Comparison of ENCODE assay signal across 1 cellular context in the genomic region with DNA sequence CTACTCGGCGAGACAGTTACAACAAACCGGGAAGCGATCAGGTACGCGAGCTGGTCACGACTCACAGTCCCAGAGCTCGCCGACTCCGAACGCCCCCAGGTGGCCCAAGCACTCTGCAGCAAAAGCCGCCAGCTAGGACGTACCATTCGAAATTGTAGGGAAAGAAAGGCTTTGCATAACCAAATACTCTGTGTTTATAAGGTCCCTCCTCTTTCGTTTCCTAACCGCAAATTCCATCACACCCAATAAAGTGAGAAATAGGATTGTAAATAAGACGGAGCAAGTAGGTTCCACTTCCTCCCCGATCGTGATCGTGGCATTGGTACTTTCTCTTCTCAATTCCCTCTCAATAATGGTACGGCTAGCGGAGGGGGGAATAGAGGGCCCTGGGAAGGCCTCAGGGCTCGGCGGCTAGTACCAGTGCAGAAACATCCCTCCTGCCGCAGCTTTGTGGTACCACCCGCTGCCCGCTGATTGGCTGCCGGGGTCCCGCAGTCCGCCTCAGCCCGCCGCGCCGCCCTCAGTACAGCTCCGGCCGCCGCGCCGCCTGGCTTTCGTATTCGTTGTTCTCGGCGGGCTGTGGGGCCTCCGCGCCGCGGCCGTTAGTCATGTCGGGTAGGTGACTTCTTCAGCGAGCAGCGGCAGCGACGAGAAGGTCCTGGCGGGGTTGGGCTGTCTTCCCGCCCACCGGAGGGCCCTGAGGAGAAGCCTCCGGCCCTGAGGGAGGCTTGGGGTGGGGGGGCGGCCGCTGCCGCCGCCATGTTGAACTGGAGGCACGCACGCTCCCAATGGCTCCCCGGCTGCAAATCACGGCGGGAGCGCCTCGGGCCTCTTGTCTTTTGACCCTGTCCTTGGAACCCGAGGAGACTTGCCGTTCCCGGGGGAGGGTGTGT.
TF ChIP-seq lines count a peak whose summit lies in the region.

A gene (plus strand): TSS at position 523 of the 893 bp plus-strand sequence. CDS start 86 bp downstream, at position 609.

TF ChIP-seq in SK-N-SH, 30 proteins besides CTCF, POLR2A, EP300 and RAD21 (continued from another document):
- TF ChIP-seq, protein P1, sequence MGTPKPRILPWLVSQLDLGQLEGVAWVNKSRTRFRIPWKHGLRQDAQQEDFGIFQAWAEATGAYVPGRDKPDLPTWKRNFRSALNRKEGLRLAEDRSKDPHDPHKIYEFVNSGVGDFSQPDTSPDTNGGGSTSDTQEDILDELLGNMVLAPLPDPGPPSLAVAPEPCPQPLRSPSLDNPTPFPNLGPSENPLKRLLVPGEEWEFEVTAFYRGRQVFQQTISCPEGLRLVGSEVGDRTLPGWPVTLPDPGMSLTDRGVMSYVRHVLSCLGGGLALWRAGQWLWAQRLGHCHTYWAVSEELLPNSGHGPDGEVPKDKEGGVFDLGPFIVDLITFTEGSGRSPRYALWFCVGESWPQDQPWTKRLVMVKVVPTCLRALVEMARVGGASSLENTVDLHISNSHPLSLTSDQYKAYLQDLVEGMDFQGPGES (IDR thresholded peaks at IDR 0.05; ENCODE audit: low read depth, low read length): no peak
- TF ChIP-seq JUND (IDR thresholded peaks at IDR 0.05) (no peak), TEAD4 (IDR thresholded peaks at IDR 0.05; ENCODE audit: borderline replicate concordance, insufficient read depth) (no peak), SIN3A (IDR thresholded peaks at IDR 0.05; ENCODE audit: borderline replicate concordance, low read depth, low read length) (no peak), MXI1 (IDR thresholded peaks at IDR 0.05; ENCODE audit: low read depth, low read length) (peak; percentile 74), TAF1 (IDR thresholded peaks at IDR 0.05; ENCODE audit: borderline replicate concordance, low read depth, low read length) (peak; percentile 97), FOXM1 (IDR thresholded peaks at IDR 0.05; ENCODE audit: low read depth) (no peak), YY1 (IDR thresholded peaks at IDR 0.05; ENCODE audit: low read depth) (peak; percentile 94), FOSL2 (IDR thresholded peaks at IDR 0.05; ENCODE audit: borderline replicate concordance, low read depth) (no peak), EZH2phosphoT487 (IDR thresholded peaks at IDR 0.05; ENCODE audit: borderline replicate concordance, low read depth) (no peak), TCF12 (IDR thresholded peaks at IDR 0.05) (no peak), MEF2A (IDR thresholded peaks at IDR 0.05; ENCODE audit: borderline replicate concordance, low read depth) (no peak), NFIC (IDR thresholded peaks at IDR 0.05; ENCODE audit: borderline replicate concordance) (no peak), SMC3 (IDR thresholded peaks at IDR 0.05; ENCODE audit: low read depth, low read length) (peak; percentile 56), GATA2 (CRISPR knock-in tag; IDR thresholded peaks at IDR 0.05) (no peak), POLR2AphosphoS5 (IDR thresholded peaks at IDR 0.05; ENCODE audit: low read depth, low read length) (peak; percentile 99)
- TF ChIP-seq, protein P2, sequence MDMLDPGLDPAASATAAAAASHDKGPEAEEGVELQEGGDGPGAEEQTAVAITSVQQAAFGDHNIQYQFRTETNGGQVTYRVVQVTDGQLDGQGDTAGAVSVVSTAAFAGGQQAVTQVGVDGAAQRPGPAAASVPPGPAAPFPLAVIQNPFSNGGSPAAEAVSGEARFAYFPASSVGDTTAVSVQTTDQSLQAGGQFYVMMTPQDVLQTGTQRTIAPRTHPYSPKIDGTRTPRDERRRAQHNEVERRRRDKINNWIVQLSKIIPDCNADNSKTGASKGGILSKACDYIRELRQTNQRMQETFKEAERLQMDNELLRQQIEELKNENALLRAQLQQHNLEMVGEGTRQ (IDR thresholded peaks at IDR 0.05; ENCODE audit: borderline replicate concordance, low read depth, low read length): no peak
- TF ChIP-seq, protein P3, sequence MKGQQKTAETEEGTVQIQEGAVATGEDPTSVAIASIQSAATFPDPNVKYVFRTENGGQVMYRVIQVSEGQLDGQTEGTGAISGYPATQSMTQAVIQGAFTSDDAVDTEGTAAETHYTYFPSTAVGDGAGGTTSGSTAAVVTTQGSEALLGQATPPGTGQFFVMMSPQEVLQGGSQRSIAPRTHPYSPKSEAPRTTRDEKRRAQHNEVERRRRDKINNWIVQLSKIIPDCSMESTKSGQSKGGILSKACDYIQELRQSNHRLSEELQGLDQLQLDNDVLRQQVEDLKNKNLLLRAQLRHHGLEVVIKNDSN (IDR thresholded peaks at IDR 0.05; ENCODE audit: borderline replicate concordance, low read depth): no peak
- TF ChIP-seq, protein P4, sequence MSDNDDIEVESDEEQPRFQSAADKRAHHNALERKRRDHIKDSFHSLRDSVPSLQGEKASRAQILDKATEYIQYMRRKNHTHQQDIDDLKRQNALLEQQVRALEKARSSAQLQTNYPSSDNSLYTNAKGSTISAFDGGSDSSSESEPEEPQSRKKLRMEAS (IDR thresholded peaks at IDR 0.05; ENCODE audit: low read depth): peak; percentile 61; the same call in 1 of the 2 replicates
